In the genomic region with DNA sequence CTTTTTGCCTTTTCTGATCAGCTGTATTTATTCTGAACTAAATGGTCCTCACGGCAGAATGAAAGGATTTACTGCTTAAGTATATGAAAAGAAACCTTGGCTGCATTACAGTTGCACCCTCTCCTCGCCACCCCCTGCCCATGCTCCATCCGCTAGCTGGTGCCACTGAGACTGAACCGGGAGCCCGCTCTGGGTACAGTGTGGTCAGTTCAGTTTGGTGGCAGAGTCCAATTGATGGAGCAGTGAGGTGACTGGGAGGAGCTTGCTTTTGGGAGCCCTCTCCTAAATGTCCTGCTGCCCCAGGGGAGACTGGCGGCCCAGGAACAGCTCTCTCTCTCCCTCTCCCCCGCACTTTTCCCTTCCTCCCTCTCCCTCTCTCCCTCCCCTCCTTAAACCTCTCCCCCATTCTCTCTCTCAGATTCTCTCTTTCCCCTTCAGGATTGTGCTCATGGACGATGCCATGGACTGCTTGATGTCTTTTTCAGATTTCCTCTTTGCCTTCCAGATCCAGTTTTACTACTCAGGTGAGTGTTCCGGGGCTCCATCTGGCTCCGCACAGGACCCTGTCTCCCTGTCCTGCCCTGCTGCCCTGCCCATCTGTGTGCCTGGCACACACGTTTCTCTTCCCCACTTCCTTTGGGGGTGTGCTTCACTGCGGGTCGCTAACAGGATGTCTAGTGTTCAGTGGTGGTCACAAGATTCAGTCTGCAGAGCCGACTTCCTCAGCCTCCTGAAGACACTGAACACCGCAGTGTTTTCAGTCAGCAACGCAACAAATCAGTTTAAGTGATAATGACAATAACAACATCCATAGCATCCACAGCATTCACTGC, we compare ENCODE assay signal across 14 cellular contexts. TPM values are rescaled to one million over a fixed set of nuclear protein-coding genes. Genes with fewer than 3 reads are reported as not detected.
A peak's percentile ranks its signal among the peaks of the same experiment; 100 is the strongest.
DNase-seq lines count a peak whose midpoint lies in the region; ATAC-seq and TF ChIP-seq lines count a peak whose summit lies in the region.
"Had no signal": no experiment of that assay in that cellular context is flagged by ENCODE, and none has a peak within 500 bp of the region (broad histone marks: within the 10 kb centered on the region; RNA-seq: fewer than 3 reads in every experiment).

No MANE protein-coding gene starts in this region.

- peaks cover 22% of the 10 kb centered on the region; the same call in 1 of the 2 replicates for H3K36me3 ChIP-seq in OCI-LY7 (ENCODE audit: insufficient read depth, low read length)
- H3K36me3 ChIP-seq: HAP-1 had no signal

- H3K9me2 ChIP-seq in OCI-LY7 (ENCODE audit: insufficient read depth, low read length) = no peaks in the 10 kb centered on the region

- H3K4me2 ChIP-seq in OCI-LY7 (ENCODE audit: low read length) = peak overlapping the region; percentile 74

- H3K36me3 Mint-ChIP-seq in brain = peaks cover 16% of the 10 kb centered on the region
- peaks cover 11% of the 10 kb centered on the region for H3K36me3 Mint-ChIP-seq in stimulated activated effector memory CD8-positive, alpha-beta T cell treated with anti-CD3 and anti-CD28 coated beads, Interleukin-12 subunit alpha, Interleukin-12 subunit beta, amount 100 ng/mL, for 72 hours

- no peaks in the 10 kb centered on the region for H3K79me2 ChIP-seq in OCI-LY7 (ENCODE audit: insufficient read depth, low read depth, low read length)

- peak overlapping the region; percentile 95 for H3K27ac ChIP-seq in OCI-LY7 (ENCODE audit: low read depth, low read length, poor library complexity, severe bottlenecking)
- H3K27ac ChIP-seq: 22Rv1 had no signal

- no peaks in the 10 kb centered on the region for H3K9me3 Mint-ChIP-seq in brain
- H3K9me3 Mint-ChIP-seq in stimulated activated effector memory CD8-positive, alpha-beta T cell treated with anti-CD3 and anti-CD28 coated beads, Interleukin-12 subunit alpha, Interleukin-12 subunit beta, amount 100 ng/mL, for 72 hours = no peaks in the 10 kb centered on the region

- peak; percentile 37 for DNase-seq in NCI-H1092 treated with DMSO at 0.1 percent for 48 hours (lab: John Stamatoyannopoulos, UW)
- DNase-seq in NCI-H1092 (lab: John Stamatoyannopoulos, UW) = no peak
- peak; percentile 85 for DNase-seq in OCI-LY7 (ENCODE audit: low spot score)
- no peak for DNase-seq in stimulated activated effector memory CD8-positive, alpha-beta T cell treated with anti-CD3 and anti-CD28 coated beads, Interleukin-12 subunit alpha, Interleukin-12 subunit beta, amount 100 ng/mL, for 72 hours (ENCODE audit: low spot score in 2 of 2)
- DNase-seq in NCI-H146 (lab: John Stamatoyannopoulos, UW) = no peak
- no peak for DNase-seq in NCI-H446 (lab: John Stamatoyannopoulos, UW)
- DNase-seq in NCI-H2029 treated with DMSO at 0.1 percent for 48 hours (lab: John Stamatoyannopoulos, UW) = no peak
- DNase-seq: DMS 273 treated with DMSO at 0.1 percent for 48 hours, NCI-H2081 treated with DMSO at 0.1 percent for 48 hours, OCI-M1, retina had no signal

- intact Hi-C loops in OCI-LY7 (cut with micrococcal nuclease; ENCODE audit: unreplicated experiment) = loop anchor here (5.0 kb wide), 1 partner anchor 108 kb away; no protein-coding TSS in a partner anchor

- peaks cover 42% of the 10 kb centered on the region for H3K4me1 Mint-ChIP-seq in brain
- peaks cover 29% of the 10 kb centered on the region for H3K4me1 Mint-ChIP-seq in stimulated activated effector memory CD8-positive, alpha-beta T cell treated with anti-CD3 and anti-CD28 coated beads, Interleukin-12 subunit alpha, Interleukin-12 subunit beta, amount 100 ng/mL, for 72 hours

- H4K20me1 ChIP-seq in OCI-LY7 (ENCODE audit: insufficient read depth, low read length) = no peaks in the 10 kb centered on the region

- peak overlapping the region; percentile 19 for H3K4me3 ChIP-seq in OCI-LY7 (ENCODE audit: low read depth, low read length, poor library complexity, severe bottlenecking)
- H3K4me3 ChIP-seq: HAP-1 had no signal

- CTCF ChIA-PET in OCI-LY7 (lab: Charles Lee; ENCODE audit: unreplicated experiment) = interaction anchor here (0.5 to 1.6 kb wide), 7 partner anchors 45 to 424 kb away, joined by 3 to 6 read pairs (median 3); a partner anchor contains a TSS

- H3K27ac Mint-ChIP-seq in brain = peak overlapping the region in 4 of 5 experiments; percentile 66 to 84 (median 71)
- peak overlapping the region; percentile 91 for H3K27ac Mint-ChIP-seq in stimulated activated effector memory CD8-positive, alpha-beta T cell treated with anti-CD3 and anti-CD28 coated beads, Interleukin-12 subunit alpha, Interleukin-12 subunit beta, amount 100 ng/mL, for 72 hours

- H3K4me3 Mint-ChIP-seq in brain = no peak overlapping the region
- H3K4me3 Mint-ChIP-seq in stimulated activated effector memory CD8-positive, alpha-beta T cell treated with anti-CD3 and anti-CD28 coated beads, Interleukin-12 subunit alpha, Interleukin-12 subunit beta, amount 100 ng/mL, for 72 hours = peak overlapping the region; percentile 61

- TF ChIP-seq CTCF in OCI-LY7 (conservative IDR thresholded peaks at IDR 0.05; ENCODE audit: low read length) (no peak), brain (conservative IDR thresholded peaks at IDR 0.05) (no peak)

- POLR2A ChIA-PET in OCI-LY7 (lab: Charles Lee) = interaction anchor here (0.5 to 3.1 kb wide), 22 partner anchors 9 to 731 kb away, joined by 3 to 25 read pairs (median 4); a partner anchor contains a TSS

- H3K4me1 ChIP-seq in OCI-LY7 (ENCODE audit: insufficient read depth, low read length, poor library complexity, severe bottlenecking) = peaks cover 82% of the 10 kb centered on the region
- H3K4me1 ChIP-seq: HAP-1 had no signal

- H3K9me3 ChIP-seq in OCI-LY7 (ENCODE audit: low read length) = no peaks in the 10 kb centered on the region
- H3K9me3 ChIP-seq: HAP-1 had no signal

- ATAC-seq in stimulated activated effector memory CD8-positive, alpha-beta T cell treated with anti-CD3 and anti-CD28 coated beads, Interleukin-12 subunit alpha, Interleukin-12 subunit beta, amount 100 ng/mL, for 72 hours = peak; percentile 82

- BruUV-seq in OCI-LY7 (replicated peaks; lab: Mats Ljungman, UMichigan) = no TSS peak

- no peaks in the 10 kb centered on the region for H3K27me3 Mint-ChIP-seq in brain

- H2AFZ ChIP-seq in OCI-LY7 (ENCODE audit: low read length) = peak overlapping the region; percentile 12; the same call in 1 of the 2 replicates

RNA-seq across cellular contexts. Expression of a gene that starts 21.7 kb away (rescaled TPM):
- total RNA-seq in OCI-LY7 (2014; rRNA removed; shearing (Covaris generic)) = 116 and 136 TPM in 2 replicates
- total RNA-seq in OCI-LY7 (2022) = 126 and 135 TPM in 2 replicates
- polyA plus RNA-seq in brain (ENCODE audit: insufficient read depth, low read depth, low replicate concordance) = 59.4 TPM

RNA-seq across cellular contexts. Expression of a gene that starts 31.3 kb away (rescaled TPM):
- not detected in 2 replicates for total RNA-seq in OCI-LY7 (2014; rRNA removed; shearing (Covaris generic))
- total RNA-seq in OCI-LY7 (2022) = not detected in 2 replicates
- polyA plus RNA-seq in brain (ENCODE audit: insufficient read depth, low read depth, low replicate concordance) = 14.3 TPM

RNA-seq across cellular contexts. Expression of a gene that starts 59.8 kb away (rescaled TPM):
- 15.6 and 19.9 TPM in 2 replicates for total RNA-seq in OCI-LY7 (2014; rRNA removed; shearing (Covaris generic))
- 36.0 and 39.4 TPM in 2 replicates for total RNA-seq in OCI-LY7 (2022)
- polyA plus RNA-seq in brain (ENCODE audit: insufficient read depth, low read depth, low replicate concordance) = 16.2 TPM

Comparison
In these comparisons a context has a peak if more than half of its experiments do, and no peak if none do; other contexts are left out.
1. DNase-seq: peak in NCI-H1092 treated with DMSO at 0.1 percent for 48 hours (single experiment) and OCI-LY7 (single experiment); none in NCI-H1092 (single experiment), stimulated activated effector memory CD8-positive, alpha-beta T cell treated with anti-CD3 and anti-CD28 coated beads, Interleukin-12 subunit alpha, Interleukin-12 subunit beta, amount 100 ng/mL, for 72 hours (0 of 2), NCI-H146 (single experiment), NCI-H446 (0 of 2) and NCI-H2029 treated with DMSO at 0.1 percent for 48 hours (single experiment).